In genomic region chr11:413120-414081, GRCh38 we compare ENCODE assay signal across 14 cellular contexts. TPM values are rescaled to one million over a fixed set of nuclear protein-coding genes. Genes with fewer than 3 reads are reported as not detected.
DNase-seq lines count a peak whose midpoint lies in the region; ATAC-seq and TF ChIP-seq lines count a peak whose summit lies in the region.
"Had no signal": no experiment of that assay in that cellular context is flagged by ENCODE, and none has a peak within 500 bp of the region (broad histone marks: within the 10 kb centered on the region; RNA-seq: fewer than 3 reads in every experiment).

No MANE protein-coding gene starts in this region.

- intact Hi-C loops in Right ventricle myocardium inferior (cut with DNase I) (loop anchor here (2.0 kb wide), 1 partner anchor 35 kb away; no protein-coding TSS in a partner anchor), OCI-LY7 (cut with micrococcal nuclease; ENCODE audit: unreplicated experiment) (no loop called here), upper lobe of right lung (cut with DNase I) (no loop called here)

- DNase-seq in Right ventricle myocardium inferior (ENCODE audit: missing footprints) (peak; percentile 39), right atrium auricular region (ENCODE audit: low spot score) (no peak), OCI-LY7 (ENCODE audit: low spot score) (peak; percentile 25), immature natural killer cell (no peak), upper lobe of right lung (no peak), WTC11 (ENCODE audit: low spot score) (no peak)
- DNase-seq in stimulated activated CD4-positive, alpha-beta T cell treated with anti-CD3 and anti-CD28 coated beads, Interleukin-4, amount 100 ng/mL, for 24 hours, result no peak
- no peak for DNase-seq in activated CD4-positive, CD25-positive, alpha-beta regulatory T cell (lab: John Stamatoyannopoulos, UW)
- DNase-seq: MG63, NCI-H526 treated with DMSO at 0.1 percent for 48 hours had no signal

- peaks cover 3 to 13% (median 8%) of the 10 kb centered on the region in 3 donors for H3K27me3 Mint-ChIP-seq in immature natural killer cell (ENCODE audit: low read depth in 3 of 3)
- peaks cover 6% of the 10 kb centered on the region for H3K27me3 Mint-ChIP-seq in WTC11 (ENCODE audit: low read depth)

- H3K27me3 ChIP-seq in right atrium auricular region (no peaks in the 10 kb centered on the region), upper lobe of right lung (no peaks in the 10 kb centered on the region)
- H3K27me3 ChIP-seq: MG63, right lobe of liver had no signal

- peak overlapping the region; percentile 82 to 98 (median 91) for H3K4me3 Mint-ChIP-seq in immature natural killer cell
- no peak overlapping the region for H3K4me3 Mint-ChIP-seq in WTC11

- H3K9me3 ChIP-seq in right atrium auricular region, result no peaks in the 10 kb centered on the region
- no peaks in the 10 kb centered on the region for H3K9me3 ChIP-seq in OCI-LY7 (ENCODE audit: low read length)
- no peaks in the 10 kb centered on the region for H3K9me3 ChIP-seq in upper lobe of right lung
- H3K9me3 ChIP-seq: Caco-2, MG63, right lobe of liver had no signal

- no peak overlapping the region for H3K4me3 ChIP-seq in right atrium auricular region
- H3K4me3 ChIP-seq in OCI-LY7 (ENCODE audit: low read depth, low read length, poor library complexity, severe bottlenecking), result no peak overlapping the region
- peak overlapping the region; percentile 10 for H3K4me3 ChIP-seq in upper lobe of right lung
- H3K4me3 ChIP-seq: hepatocyte, MG63 had no signal

- no peaks in the 10 kb centered on the region for H3K79me2 ChIP-seq in OCI-LY7 (ENCODE audit: insufficient read depth, low read depth, low read length)

- H3K36me3 ChIP-seq in right atrium auricular region, result no peaks in the 10 kb centered on the region
- H3K36me3 ChIP-seq in OCI-LY7 (ENCODE audit: insufficient read depth, low read length), result no peaks in the 10 kb centered on the region
- H3K36me3 ChIP-seq in upper lobe of right lung, result no peaks in the 10 kb centered on the region
- H3K36me3 ChIP-seq: MG63, right lobe of liver had no signal

- H3K4me2 ChIP-seq in OCI-LY7 (ENCODE audit: low read length), result no peak overlapping the region

- no TSS peak for BruUV-seq in OCI-LY7 (replicated peaks; lab: Mats Ljungman, UMichigan)

- H3K27ac ChIP-seq in right atrium auricular region (no peak overlapping the region), OCI-LY7 (ENCODE audit: low read depth, low read length, poor library complexity, severe bottlenecking) (no peak overlapping the region), upper lobe of right lung (no peak overlapping the region)
- H3K27ac ChIP-seq: hepatocyte, right lobe of liver had no signal

- no peaks in the 10 kb centered on the region for H4K20me1 ChIP-seq in OCI-LY7 (ENCODE audit: insufficient read depth, low read length)

- TF ChIP-seq CTCF in right atrium auricular region (IDR thresholded peaks at IDR 0.05), result no peak
- TF ChIP-seq CTCF in OCI-LY7 (conservative IDR thresholded peaks at IDR 0.05; ENCODE audit: low read length), result no peak
- TF ChIP-seq CTCF in upper lobe of right lung (IDR thresholded peaks at IDR 0.05), result no peak
- no peak for TF ChIP-seq CTCF in WTC11 (IDR thresholded peaks at IDR 0.05)

- H3K4me1 Mint-ChIP-seq in immature natural killer cell (peaks cover 27 to 44% of the 10 kb centered on the region in 2 donors), WTC11 (peaks cover 23% of the 10 kb centered on the region)

- no peak overlapping the region for H2AFZ ChIP-seq in OCI-LY7 (ENCODE audit: low read length)
- H2AFZ ChIP-seq: hepatocyte had no signal

- no peak for ATAC-seq in Right ventricle myocardium inferior
- no peak for ATAC-seq in upper lobe of right lung
- ATAC-seq in WTC11, result no peak
- ATAC-seq: HCT116, right lobe of liver had no signal

- peak overlapping the region; percentile 69 to 89 (median 76) for H3K27ac Mint-ChIP-seq in immature natural killer cell
- H3K27ac Mint-ChIP-seq in WTC11, result no peak overlapping the region

- H3K9me3 Mint-ChIP-seq in immature natural killer cell, result no peaks in the 10 kb centered on the region
- no peaks in the 10 kb centered on the region for H3K9me3 Mint-ChIP-seq in WTC11

- CTCF ChIA-PET in OCI-LY7 (lab: Charles Lee; ENCODE audit: unreplicated experiment) (no interaction called here), WTC11 (lab: Charles Lee) (interaction anchor here (0.6 to 3.9 kb wide), 2 partner anchors 35 to 163 kb away, joined by 3 to 35 read pairs; no protein-coding TSS in a partner anchor)

- no peaks in the 10 kb centered on the region for H3K9me2 ChIP-seq in OCI-LY7 (ENCODE audit: insufficient read depth, low read length)

- POLR2A ChIA-PET in OCI-LY7 (lab: Charles Lee) (interaction anchor here (1.2 kb wide), 1 partner anchor 141 kb away, joined by 4 read pairs; no protein-coding TSS in a partner anchor), WTC11 (lab: Charles Lee) (no interaction called here)

- peaks cover 0 to 5% (median 0%) of the 10 kb centered on the region in 3 donors for H3K36me3 Mint-ChIP-seq in immature natural killer cell
- H3K36me3 Mint-ChIP-seq in WTC11, result no peaks in the 10 kb centered on the region

- H3K4me1 ChIP-seq in right atrium auricular region (peaks cover 0 to 31% of the 10 kb centered on the region in 2 donors), OCI-LY7 (ENCODE audit: insufficient read depth, low read length, poor library complexity, severe bottlenecking) (peaks cover 23% of the 10 kb centered on the region), upper lobe of right lung (peaks cover 22% of the 10 kb centered on the region)

TF ChIP-seq in WTC11, 78 proteins besides CTCF, POLR2A, EP300 and RAD21 (continues in another document):
- TF ChIP-seq IRF2 (CRISPR knock-in tag; IDR thresholded peaks at IDR 0.05; ENCODE audit: borderline replicate concordance, low read depth) (no peak), CBFB (CRISPR knock-in tag; IDR thresholded peaks at IDR 0.05; ENCODE audit: low read depth) (no peak), ZMAT4 (CRISPR knock-in tag; IDR thresholded peaks at IDR 0.05) (no peak), CDX4 (CRISPR knock-in tag; IDR thresholded peaks at IDR 0.05; ENCODE audit: borderline replicate concordance) (no peak)
- TF ChIP-seq, protein P1, sequence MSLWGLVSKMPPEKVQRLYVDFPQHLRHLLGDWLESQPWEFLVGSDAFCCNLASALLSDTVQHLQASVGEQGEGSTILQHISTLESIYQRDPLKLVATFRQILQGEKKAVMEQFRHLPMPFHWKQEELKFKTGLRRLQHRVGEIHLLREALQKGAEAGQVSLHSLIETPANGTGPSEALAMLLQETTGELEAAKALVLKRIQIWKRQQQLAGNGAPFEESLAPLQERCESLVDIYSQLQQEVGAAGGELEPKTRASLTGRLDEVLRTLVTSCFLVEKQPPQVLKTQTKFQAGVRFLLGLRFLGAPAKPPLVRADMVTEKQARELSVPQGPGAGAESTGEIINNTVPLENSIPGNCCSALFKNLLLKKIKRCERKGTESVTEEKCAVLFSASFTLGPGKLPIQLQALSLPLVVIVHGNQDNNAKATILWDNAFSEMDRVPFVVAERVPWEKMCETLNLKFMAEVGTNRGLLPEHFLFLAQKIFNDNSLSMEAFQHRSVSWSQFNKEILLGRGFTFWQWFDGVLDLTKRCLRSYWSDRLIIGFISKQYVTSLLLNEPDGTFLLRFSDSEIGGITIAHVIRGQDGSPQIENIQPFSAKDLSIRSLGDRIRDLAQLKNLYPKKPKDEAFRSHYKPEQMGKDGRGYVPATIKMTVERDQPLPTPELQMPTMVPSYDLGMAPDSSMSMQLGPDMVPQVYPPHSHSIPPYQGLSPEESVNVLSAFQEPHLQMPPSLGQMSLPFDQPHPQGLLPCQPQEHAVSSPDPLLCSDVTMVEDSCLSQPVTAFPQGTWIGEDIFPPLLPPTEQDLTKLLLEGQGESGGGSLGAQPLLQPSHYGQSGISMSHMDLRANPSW (CRISPR knock-in tag; conservative IDR thresholded peaks at IDR 0.05; ENCODE audit: low read depth), result no peak

RNA-seq across cellular contexts. Expression of gene SIGIRR, which starts 1.4 kb away (rescaled TPM):
- total RNA-seq in Right ventricle myocardium inferior (50.0 TPM), right atrium auricular region (10 to 100 TPM; 26.6 to 33.3 TPM), OCI-LY7 (2022) (25.3 and 29.2 TPM in 2 replicates), upper lobe of right lung (80.9 TPM), WTC11 (2021) (85.2 to 98.9 TPM (median 91.8 TPM) in 3 replicates)
- 36.9 and 57.2 TPM in 2 replicates for total RNA-seq in OCI-LY7 (2014; rRNA removed; shearing (Covaris generic))
- polyA plus RNA-seq in immature natural killer cell, result 100 to 1,000 TPM; 238 to 392 (median 259) TPM

RNA-seq across cellular contexts. Expression of gene PKP3, which starts 19.4 kb away (rescaled TPM):
- 0.32 TPM for total RNA-seq in Right ventricle myocardium inferior
- 1 to 10 TPM in 1 of 2 donors, under 1 TPM in 1; 0.43 to 1.0 TPM for total RNA-seq in right atrium auricular region
- total RNA-seq in OCI-LY7 (2014; rRNA removed; shearing (Covaris generic)), result not detected in 2 replicates
- not detected in 2 replicates for total RNA-seq in OCI-LY7 (2022)
- under 1 TPM in 1 of 3 donors, not detected in 2; 0.36 TPM for polyA plus RNA-seq in immature natural killer cell
- 40.4 TPM for total RNA-seq in upper lobe of right lung
- total RNA-seq in WTC11 (2021), result 17.3 to 23.4 TPM (median 21.4 TPM) in 3 replicates

RNA-seq across cellular contexts. Expression of gene ANO9, which starts 28.4 kb away (rescaled TPM):
- total RNA-seq in Right ventricle myocardium inferior (0.41 TPM), right atrium auricular region (under 1 TPM; 0.11 to 0.75 TPM), OCI-LY7 (2022) (27.6 and 28.2 TPM in 2 replicates), upper lobe of right lung (22.4 TPM), WTC11 (2021) (13.2 to 17.6 TPM (median 16.6 TPM) in 3 replicates)
- 22.2 and 25.7 TPM in 2 replicates for total RNA-seq in OCI-LY7 (2014; rRNA removed; shearing (Covaris generic))
- polyA plus RNA-seq in immature natural killer cell, result 1 to 10 TPM in 2 of 3 donors, not detected in 1; 2.3 to 4.4 TPM

RNA-seq across cellular contexts. Expression of gene PTDSS2, which starts 36.7 kb away (rescaled TPM):
- total RNA-seq in Right ventricle myocardium inferior (27.8 TPM), right atrium auricular region (10 to 100 TPM; 26.8 to 32.5 TPM), OCI-LY7 (2022) (30.3 and 32.7 TPM in 2 replicates), upper lobe of right lung (31.1 TPM), WTC11 (2021) (49.5 to 56.8 TPM (median 55.2 TPM) in 3 replicates)
- total RNA-seq in OCI-LY7 (2014; rRNA removed; shearing (Covaris generic)), result 19.6 and 27.8 TPM in 2 replicates
- 10 to 100 TPM; 11.5 to 17.3 (median 16.1) TPM for polyA plus RNA-seq in immature natural killer cell

RNA-seq across cellular contexts. Expression of gene B4GALNT4, which starts 44.1 kb away (rescaled TPM):
- total RNA-seq in Right ventricle myocardium inferior (0.54 TPM), right atrium auricular region (under 1 TPM in 1 of 2 donors, not detected in 1; 0.39 TPM), OCI-LY7 (2022) (not detected in 2 replicates), upper lobe of right lung (1.9 TPM), WTC11 (2021) (88.0 to 113 TPM (median 97.8 TPM) in 3 replicates)
- not detected in 2 replicates for total RNA-seq in OCI-LY7 (2014; rRNA removed; shearing (Covaris generic))
- under 1 TPM in 1 of 3 donors, not detected in 2; 0.53 TPM for polyA plus RNA-seq in immature natural killer cell

Comparison
In these comparisons a context has a peak if more than half of its experiments do, and no peak if none do; other contexts are left out.
1. DNase-seq: peak in Right ventricle myocardium inferior (single experiment) and OCI-LY7 (single experiment); none in right atrium auricular region (single experiment), immature natural killer cell (0 of 3), upper lobe of right lung (single experiment), stimulated activated CD4-positive, alpha-beta T cell treated with anti-CD3 and anti-CD28 coated beads, Interleukin-4, amount 100 ng/mL, for 24 hours (single experiment), WTC11 (single experiment) and activated CD4-positive, CD25-positive, alpha-beta regulatory T cell (0 of 4).